In genomic region chr6:43699564-43700186, GRCh38 we compare ENCODE assay signal across 13 cellular contexts. TPM values are rescaled to one million over a fixed set of nuclear protein-coding genes. Genes with fewer than 3 reads are reported as not detected.
DNase-seq lines count a peak whose midpoint lies in the region; TF ChIP-seq lines count a peak whose summit lies in the region.
"Had no signal": no experiment of that assay in that cellular context is flagged by ENCODE, and none has a peak within 500 bp of the region (broad histone marks: within the 10 kb centered on the region; RNA-seq: fewer than 3 reads in every experiment).

No MANE protein-coding gene starts in this region.

- H3K27me3 Mint-ChIP-seq in glutamatergic neuron (ENCODE audit: unreplicated experiment) = peaks cover 8% of the 10 kb centered on the region
- H3K27me3 Mint-ChIP-seq in activated naive CD4-positive, alpha-beta T cell treated with anti-CD3 and anti-CD28 coated beads, Interleukin-2, amount 10 ng/mL, durations not matched to agents 7 days and 5 days = peaks cover 79% of the 10 kb centered on the region

- DNase-seq in NCI-H1417 (lab: John Stamatoyannopoulos, UW) (peak in 2 of 3 experiments; percentile 64 to 76), NCI-H1417 treated with DMSO at 0.1 percent for 48 hours (lab: John Stamatoyannopoulos, UW) (no peak), RKO (ENCODE audit: low spot score) (peak; percentile 8), glutamatergic neuron (no peak), NCI-H128 (lab: John Stamatoyannopoulos, UW; ENCODE audit: unreplicated experiment) (no peak)
- no peak for DNase-seq in stimulated activated CD4-positive, alpha-beta T cell treated with anti-CD3 and anti-CD28 coated beads, Interleukin-4, amount 100 ng/mL, for 4 hours
- no peak for DNase-seq in activated naive CD4-positive, alpha-beta T cell treated with anti-CD3 and anti-CD28 coated beads, Interleukin-2, amount 10 ng/mL, durations not matched to agents 7 days and 5 days
- DNase-seq: activated CD4-positive, alpha-beta T cell treated with anti-CD3 and anti-CD28 coated beads, Interleukin-2, amount 10 ng/mL, durations not matched to agents 7 days and 5 days; midbrain; NCI-H2107 had no signal

- H3K27ac Mint-ChIP-seq in glutamatergic neuron (ENCODE audit: unreplicated experiment) = peak overlapping the region; percentile 85
- H3K27ac Mint-ChIP-seq in activated naive CD4-positive, alpha-beta T cell treated with anti-CD3 and anti-CD28 coated beads, Interleukin-2, amount 10 ng/mL, durations not matched to agents 7 days and 5 days = no peak overlapping the region
- H3K27ac Mint-ChIP-seq: activated CD4-positive, alpha-beta T cell treated with anti-CD3 and anti-CD28 coated beads, Interleukin-2, amount 10 ng/mL, durations not matched to agents 7 days and 5 days had no signal

- no peaks in the 10 kb centered on the region for H3K36me3 ChIP-seq in skeletal muscle tissue (ENCODE audit: control insufficient read depth in 3 of 3, insufficient read depth in 3 of 3, low read length in 3 of 3)

- peak overlapping the region; percentile 57 for H3K4me3 Mint-ChIP-seq in glutamatergic neuron (ENCODE audit: unreplicated experiment)
- no peak overlapping the region for H3K4me3 Mint-ChIP-seq in activated naive CD4-positive, alpha-beta T cell treated with anti-CD3 and anti-CD28 coated beads, Interleukin-2, amount 10 ng/mL, durations not matched to agents 7 days and 5 days
- H3K4me3 Mint-ChIP-seq: activated CD4-positive, alpha-beta T cell treated with anti-CD3 and anti-CD28 coated beads, Interleukin-2, amount 10 ng/mL, durations not matched to agents 7 days and 5 days; central memory CD8-positive, alpha-beta T cell had no signal

- H3K4me1 ChIP-seq in skeletal muscle tissue (ENCODE audit: control insufficient read depth in 3 of 3, insufficient read depth in 3 of 3, low read length in 3 of 3) = peaks cover 46 to 59% (median 48%) of the 10 kb centered on the region in 3 donors

- peaks cover 49% of the 10 kb centered on the region for H3K4me1 Mint-ChIP-seq in glutamatergic neuron (ENCODE audit: low read depth, unreplicated experiment)
- no peaks in the 10 kb centered on the region for H3K4me1 Mint-ChIP-seq in activated naive CD4-positive, alpha-beta T cell treated with anti-CD3 and anti-CD28 coated beads, Interleukin-2, amount 10 ng/mL, durations not matched to agents 7 days and 5 days
- H3K4me1 Mint-ChIP-seq: activated CD4-positive, alpha-beta T cell treated with anti-CD3 and anti-CD28 coated beads, Interleukin-2, amount 10 ng/mL, durations not matched to agents 7 days and 5 days; central memory CD8-positive, alpha-beta T cell had no signal

- H3K36me3 Mint-ChIP-seq in glutamatergic neuron (ENCODE audit: unreplicated experiment) = no peaks in the 10 kb centered on the region
- H3K36me3 Mint-ChIP-seq in activated naive CD4-positive, alpha-beta T cell treated with anti-CD3 and anti-CD28 coated beads, Interleukin-2, amount 10 ng/mL, durations not matched to agents 7 days and 5 days = no peaks in the 10 kb centered on the region

- H3K27ac ChIP-seq in skeletal muscle tissue (ENCODE audit: low read depth, low read length) = no peak overlapping the region
- H3K27ac ChIP-seq: 22Rv1 had no signal

- peak overlapping the region in 2 of 3 donors; percentile 16 to 23 for H3K9ac ChIP-seq in skeletal muscle tissue (ENCODE audit: low read depth in 1 of 3, low read length in 3 of 3)

- no peak for TF ChIP-seq CTCF in glutamatergic neuron (IDR thresholded peaks at IDR 0.05; ENCODE audit: partially characterized antibody, unreplicated experiment)

- no peaks in the 10 kb centered on the region for H3K27me3 ChIP-seq in skeletal muscle tissue (ENCODE audit: control insufficient read depth in 3 of 3, insufficient read depth in 3 of 3, low read length in 3 of 3)

- CTCF ChIA-PET in activated naive CD4-positive, alpha-beta T cell treated with anti-CD3 and anti-CD28 coated beads, Interleukin-2, amount 10 ng/mL, durations not matched to agents 7 days and 5 days (lab: Charles Lee) = no interaction called here

- H3K9me3 Mint-ChIP-seq in glutamatergic neuron (ENCODE audit: unreplicated experiment) = peaks cover 5% of the 10 kb centered on the region
- no peaks in the 10 kb centered on the region for H3K9me3 Mint-ChIP-seq in activated naive CD4-positive, alpha-beta T cell treated with anti-CD3 and anti-CD28 coated beads, Interleukin-2, amount 10 ng/mL, durations not matched to agents 7 days and 5 days
- H3K9me3 Mint-ChIP-seq: activated CD4-positive, alpha-beta T cell treated with anti-CD3 and anti-CD28 coated beads, Interleukin-2, amount 10 ng/mL, durations not matched to agents 7 days and 5 days; central memory CD8-positive, alpha-beta T cell had no signal

- H3K4me3 ChIP-seq in skeletal muscle tissue (ENCODE audit: low read length in 3 of 3) = no peak overlapping the region

- no peaks in the 10 kb centered on the region for H3K9me3 ChIP-seq in skeletal muscle tissue (ENCODE audit: control insufficient read depth in 3 of 3, low read length in 3 of 3)

RNA-seq across cellular contexts. Expression of gene MRPS18A, which starts 12.1 kb away (rescaled TPM):
- total RNA-seq in glutamatergic neuron (ENCODE audit: unreplicated experiment) (27.7 TPM), skeletal muscle tissue (44.4 TPM)

RNA-seq across cellular contexts. Expression of gene RSPH9, which starts 54.8 kb away (rescaled TPM):
- total RNA-seq in glutamatergic neuron (ENCODE audit: unreplicated experiment) (0.22 TPM), skeletal muscle tissue (0.52 TPM)
- total RNA-seq: activated CD4-positive, alpha-beta T cell treated with anti-CD3 and anti-CD28 coated beads, Interleukin-2, amount 10 ng/mL, durations not matched to agents 7 days and 5 days had no signal

Comparison
In these comparisons a context has a peak if more than half of its experiments do, and no peak if none do; other contexts are left out.
1. DNase-seq: peak in NCI-H1417 (2 of 3) and RKO (single experiment); none in NCI-H1417 treated with DMSO at 0.1 percent for 48 hours (single experiment), glutamatergic neuron (single experiment), stimulated activated CD4-positive, alpha-beta T cell treated with anti-CD3 and anti-CD28 coated beads, Interleukin-4, amount 100 ng/mL, for 4 hours (0 of 2), activated naive CD4-positive, alpha-beta T cell treated with anti-CD3 and anti-CD28 coated beads, Interleukin-2, amount 10 ng/mL, durations not matched to agents 7 days and 5 days (single experiment) and NCI-H128 (single experiment).